ENCODE assay signal across 2 cellular contexts in the genomic region with DNA sequence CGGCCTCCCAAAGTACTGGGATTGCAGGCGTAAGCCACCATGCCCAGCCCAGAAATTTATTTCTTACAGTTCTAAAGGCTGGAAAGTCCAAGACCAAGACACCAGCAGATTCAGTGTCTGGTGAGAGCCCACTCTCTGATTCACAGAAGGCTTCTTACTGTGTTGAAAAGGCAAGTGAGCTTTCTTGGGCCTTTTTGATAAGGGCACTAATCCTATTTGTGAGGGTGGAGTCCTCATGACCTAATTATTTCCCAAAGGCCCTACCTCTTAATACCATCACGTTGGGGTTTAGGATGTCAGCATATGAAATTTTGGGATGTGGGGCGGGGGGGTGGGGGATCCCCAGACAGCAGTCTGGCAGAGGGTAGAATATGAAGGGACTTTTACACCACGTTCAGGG.
TF ChIP-seq lines count a peak whose summit lies in the region.

No MANE protein-coding gene starts in this region.

TF ChIP-seq in A549, 52 proteins besides CTCF, POLR2A, EP300 and RAD21:
- TF ChIP-seq ZC3H11A (IDR thresholded peaks at IDR 0.05): no peak
- TF ChIP-seq BHLHE40 (IDR thresholded peaks at IDR 0.05; ENCODE audit: low read depth, low read length): no peak
- TF ChIP-seq, protein P1, sequence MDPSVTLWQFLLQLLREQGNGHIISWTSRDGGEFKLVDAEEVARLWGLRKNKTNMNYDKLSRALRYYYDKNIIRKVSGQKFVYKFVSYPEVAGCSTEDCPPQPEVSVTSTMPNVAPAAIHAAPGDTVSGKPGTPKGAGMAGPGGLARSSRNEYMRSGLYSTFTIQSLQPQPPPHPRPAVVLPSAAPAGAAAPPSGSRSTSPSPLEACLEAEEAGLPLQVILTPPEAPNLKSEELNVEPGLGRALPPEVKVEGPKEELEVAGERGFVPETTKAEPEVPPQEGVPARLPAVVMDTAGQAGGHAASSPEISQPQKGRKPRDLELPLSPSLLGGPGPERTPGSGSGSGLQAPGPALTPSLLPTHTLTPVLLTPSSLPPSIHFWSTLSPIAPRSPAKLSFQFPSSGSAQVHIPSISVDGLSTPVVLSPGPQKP (IDR thresholded peaks at IDR 0.05; ENCODE audit: low read depth, low read length): no peak
- no peak for TF ChIP-seq RCOR1 (IDR thresholded peaks at IDR 0.05; ENCODE audit: low read depth, low read length)
- no peak for TF ChIP-seq HOXB13 (CRISPR knock-in tag; IDR thresholded peaks at IDR 0.05; ENCODE audit: low read depth)
- TF ChIP-seq, protein P2, sequence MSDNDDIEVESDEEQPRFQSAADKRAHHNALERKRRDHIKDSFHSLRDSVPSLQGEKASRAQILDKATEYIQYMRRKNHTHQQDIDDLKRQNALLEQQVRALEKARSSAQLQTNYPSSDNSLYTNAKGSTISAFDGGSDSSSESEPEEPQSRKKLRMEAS (IDR thresholded peaks at IDR 0.05): no peak
- no peak for TF ChIP-seq NPAS2 (CRISPR knock-in tag; IDR thresholded peaks at IDR 0.05; ENCODE audit: borderline replicate concordance)
- no peak for TF ChIP-seq ESRRA (IDR thresholded peaks at IDR 0.05; ENCODE audit: borderline replicate concordance, low read length)
- TF ChIP-seq, protein P3, sequence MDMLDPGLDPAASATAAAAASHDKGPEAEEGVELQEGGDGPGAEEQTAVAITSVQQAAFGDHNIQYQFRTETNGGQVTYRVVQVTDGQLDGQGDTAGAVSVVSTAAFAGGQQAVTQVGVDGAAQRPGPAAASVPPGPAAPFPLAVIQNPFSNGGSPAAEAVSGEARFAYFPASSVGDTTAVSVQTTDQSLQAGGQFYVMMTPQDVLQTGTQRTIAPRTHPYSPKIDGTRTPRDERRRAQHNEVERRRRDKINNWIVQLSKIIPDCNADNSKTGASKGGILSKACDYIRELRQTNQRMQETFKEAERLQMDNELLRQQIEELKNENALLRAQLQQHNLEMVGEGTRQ (IDR thresholded peaks at IDR 0.05): no peak
- no peak for TF ChIP-seq KDM1A (IDR thresholded peaks at IDR 0.05; ENCODE audit: low read depth)
- no peak for TF ChIP-seq RARB (CRISPR knock-in tag; IDR thresholded peaks at IDR 0.05)
- TF ChIP-seq, protein P4, sequence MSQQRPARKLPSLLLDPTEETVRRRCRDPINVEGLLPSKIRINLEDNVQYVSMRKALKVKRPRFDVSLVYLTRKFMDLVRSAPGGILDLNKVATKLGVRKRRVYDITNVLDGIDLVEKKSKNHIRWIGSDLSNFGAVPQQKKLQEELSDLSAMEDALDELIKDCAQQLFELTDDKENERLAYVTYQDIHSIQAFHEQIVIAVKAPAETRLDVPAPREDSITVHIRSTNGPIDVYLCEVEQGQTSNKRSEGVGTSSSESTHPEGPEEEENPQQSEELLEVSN (IDR thresholded peaks at IDR 0.05; ENCODE audit: borderline replicate concordance, low read depth): no peak
- no peak for TF ChIP-seq HOXA7 (CRISPR knock-in tag; IDR thresholded peaks at IDR 0.05)
- no peak for TF ChIP-seq SMC3 (IDR thresholded peaks at IDR 0.05)

TF ChIP-seq in IMR-90, 13 proteins besides CTCF, POLR2A, EP300 and RAD21:
- TF ChIP-seq, protein P3 (IDR thresholded peaks at IDR 0.05; ENCODE audit: low read depth, low read length): no peak
- no peak for TF ChIP-seq RCOR1 (IDR thresholded peaks at IDR 0.05; ENCODE audit: insufficient replicate concordance, low read length)
- TF ChIP-seq FOS (IDR thresholded peaks at IDR 0.05; ENCODE audit: low read depth, low read length): no peak
- no peak for TF ChIP-seq RFX5 (IDR thresholded peaks at IDR 0.05; ENCODE audit: low read depth, low read length)
- TF ChIP-seq NFE2L2 (IDR thresholded peaks at IDR 0.05; ENCODE audit: low read depth, low read length): no peak
- no peak for TF ChIP-seq BHLHE40 (IDR thresholded peaks at IDR 0.05; ENCODE audit: low read depth, low read length)
- no peak for TF ChIP-seq MAFK (IDR thresholded peaks at IDR 0.05; ENCODE audit: low read depth, low read length)
- no peak for TF ChIP-seq CEBPB (IDR thresholded peaks at IDR 0.05; ENCODE audit: low read depth, low read length)
- TF ChIP-seq, protein P1 (IDR thresholded peaks at IDR 0.05; ENCODE audit: borderline replicate concordance, low read depth, low read length): no peak
- no peak for TF ChIP-seq MAZ (IDR thresholded peaks at IDR 0.05; ENCODE audit: borderline replicate concordance, low read depth, low read length)
- TF ChIP-seq SMC3 (IDR thresholded peaks at IDR 0.05; ENCODE audit: low read depth, low read length): no peak
- TF ChIP-seq MXI1 (IDR thresholded peaks at IDR 0.05; ENCODE audit: borderline replicate concordance, low read depth, low read length): no peak
- TF ChIP-seq CHD1 (IDR thresholded peaks at IDR 0.05; ENCODE audit: low read depth, low read length): no peak
